In the genomic region with DNA sequence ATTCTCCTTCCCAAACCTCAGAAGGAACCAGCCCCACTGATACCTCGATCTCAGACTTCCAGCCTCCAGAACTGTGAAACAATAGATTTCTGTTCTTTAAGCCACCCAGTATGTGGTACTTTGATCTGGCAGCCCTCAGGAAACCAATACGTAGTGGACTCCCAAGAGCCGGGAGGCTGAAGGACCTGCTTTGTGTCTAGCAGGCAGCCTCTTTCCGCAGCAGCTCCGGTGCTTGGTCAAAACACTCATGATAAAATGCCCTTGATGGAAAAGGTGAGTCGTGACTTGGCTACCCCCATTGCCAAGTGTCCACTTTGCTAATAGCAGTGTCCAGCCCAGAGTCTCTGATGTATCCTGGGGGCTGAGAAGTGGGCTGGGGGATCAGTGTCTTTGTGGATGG, we compare ENCODE assay signal across 28 cellular contexts.
"Had no signal": no experiment of that assay in that cellular context is flagged by ENCODE, and none has a peak within 500 bp of the region (broad histone marks: within the 10 kb centered on the region; RNA-seq: fewer than 3 reads in every experiment).

No MANE protein-coding gene starts in this region.

- FAIRE-seq: colon, endometrium, endothelial cell of umbilical vein, frontal cortex had no signal

- DNase-seq: colonic mucosa; cortex of kidney; dermis blood vessel endothelial cell; dorsolateral prefrontal cortex; effector CD4-positive, alpha-beta T cell; effector CD8-positive, alpha-beta T cell; effector memory CD4-positive, alpha-beta T cell; effector memory CD8-positive, alpha-beta T cell; endodermal cell; erythroblast; esophagus squamous epithelium; foreskin fibroblast; foreskin keratinocyte; foreskin melanocyte; gastrocnemius medialis; glutamatergic neuron; head of caudate nucleus; heart left ventricle; heart right ventricle had no signal

- H3K4me3 ChIP-seq: colonic mucosa, coronary artery, dorsolateral prefrontal cortex, esophagus muscularis mucosa, esophagus squamous epithelium, gastrocnemius medialis, gastroesophageal sphincter, heart left ventricle, heart right ventricle had no signal

- H3K27ac ChIP-seq: colonic mucosa, coronary artery, dorsolateral prefrontal cortex, epithelial cell of prostate, esophagus muscularis mucosa, esophagus squamous epithelium, foreskin keratinocyte, gastrocnemius medialis, gastroesophageal sphincter, heart left ventricle, heart right ventricle had no signal

- ATAC-seq: effector memory CD8-positive, alpha-beta T cell; esophagus mucosa; foreskin keratinocyte; gastrocnemius medialis; gastroesophageal sphincter; heart left ventricle; heart right ventricle had no signal

- H3K4me1 ChIP-seq: colonic mucosa, esophagus muscularis mucosa, foreskin keratinocyte, gastrocnemius medialis, gastroesophageal sphincter, heart left ventricle, heart right ventricle had no signal

- H3K27me3 ChIP-seq: colonic mucosa, dorsolateral prefrontal cortex, esophagus muscularis mucosa, esophagus squamous epithelium, foreskin keratinocyte, gastrocnemius medialis, gastroesophageal sphincter, heart left ventricle, heart right ventricle had no signal

- H3K9me3 ChIP-seq: colonic mucosa, esophagus squamous epithelium, gastrocnemius medialis had no signal

- H3K36me3 ChIP-seq: colonic mucosa, esophagus muscularis mucosa, esophagus squamous epithelium, gastrocnemius medialis, gastroesophageal sphincter, heart left ventricle, heart right ventricle had no signal
